Comparison of ENCODE assay signal across 8 cellular contexts in genomic region chr4:127881565-127881869, GRCh38. TPM values are rescaled to one million over a fixed set of nuclear protein-coding genes. Genes with fewer than 3 reads are reported as not detected.
DNase-seq lines count a peak whose midpoint lies in the region; ATAC-seq and TF ChIP-seq lines count a peak whose summit lies in the region.

No MANE protein-coding gene starts in this region.

- no peaks in the 10 kb centered on the region for H3K9me3 ChIP-seq in Caco-2
- H3K9me3 ChIP-seq in IMR-90 (ENCODE audit: control insufficient read depth, insufficient read depth, low read length) = no peaks in the 10 kb centered on the region
- no peaks in the 10 kb centered on the region for H3K9me3 ChIP-seq in neutrophil

- H3K9me1 ChIP-seq in IMR-90 (ENCODE audit: insufficient read depth, low read length) = no peaks in the 10 kb centered on the region

- H3K27ac Mint-ChIP-seq in Caco-2 (ENCODE audit: unreplicated experiment) = peak overlapping the region; percentile 99
- H3K27ac Mint-ChIP-seq in effector memory CD8-positive, alpha-beta T cell = peak overlapping the region; percentile 98

- H2BK15ac ChIP-seq in IMR-90 (ENCODE audit: low read depth, low read length) = no peak overlapping the region

- H3K4me2 ChIP-seq in IMR-90 (ENCODE audit: low read depth, low read length) = peak overlapping the region; percentile 99

- no peak overlapping the region for H3K14ac ChIP-seq in IMR-90 (replicated peaks; ENCODE audit: low read depth, low read length)

- H3K4ac ChIP-seq in IMR-90 (ENCODE audit: low read depth, low read length) = no peak overlapping the region

- H2BK20ac ChIP-seq in IMR-90 (ENCODE audit: low read depth, low read length) = no peak overlapping the region

- no peak overlapping the region for H3K56ac ChIP-seq in IMR-90 (ENCODE audit: extremely low read depth, insufficient read depth, low read length)

- H3K4me3 Mint-ChIP-seq in Caco-2 (ENCODE audit: unreplicated experiment) = peak overlapping the region; percentile 93
- peak overlapping the region; percentile 100 for H3K4me3 Mint-ChIP-seq in effector memory CD8-positive, alpha-beta T cell

- no peak overlapping the region for H3K9ac ChIP-seq in IMR-90 (ENCODE audit: low read depth, low read length)

- H3K4me3 ChIP-seq in Caco-2 (ENCODE audit: low read depth, low read length) (peak overlapping the region; percentile 97), IMR-90 (ENCODE audit: insufficient read depth, low read depth, low read length) (peak overlapping the region; percentile 77), neutrophil (ENCODE audit: low read depth in 1 of 2, low read length in 1 of 2) (peak overlapping the region; percentile 75 to 93)

- H3K9me3 Mint-ChIP-seq in Caco-2 (ENCODE audit: unreplicated experiment) = no peaks in the 10 kb centered on the region
- H3K9me3 Mint-ChIP-seq in effector memory CD8-positive, alpha-beta T cell = no peaks in the 10 kb centered on the region

- in situ Hi-C loops in IMR-90 (cut with MboI; ENCODE audit: low sequenced_read_pairs) = no loop called here

- no peak overlapping the region for H4K5ac ChIP-seq in IMR-90 (ENCODE audit: low read depth, low read length)

- H3K27me3 Mint-ChIP-seq in Caco-2 (ENCODE audit: insufficient read depth, unreplicated experiment) = no peaks in the 10 kb centered on the region
- H3K27me3 Mint-ChIP-seq in effector memory CD8-positive, alpha-beta T cell = no peaks in the 10 kb centered on the region

- TF ChIP-seq POLR2A in IMR-90 (IDR thresholded peaks at IDR 0.05; ENCODE audit: low read depth, low read length) = no peak

- no peaks in the 10 kb centered on the region for H3K27me3 ChIP-seq in Caco-2 (replicated peaks; ENCODE audit: control insufficient read depth, insufficient read depth, low read length)
- no peaks in the 10 kb centered on the region for H3K27me3 ChIP-seq in IMR-90 (ENCODE audit: control insufficient read depth, insufficient read depth, low read length)
- no peaks in the 10 kb centered on the region for H3K27me3 ChIP-seq in neutrophil

- H3K18ac ChIP-seq in IMR-90 (ENCODE audit: low read depth, low read length) = no peak overlapping the region

- POLR2A ChIA-PET in Caco-2 (lab: Charles Lee) (interaction anchor here (0.6 to 1.7 kb wide), 4 partner anchors 84 to 672 kb away, joined by 3 to 24 read pairs (median 10); partner anchors contain the start of genes ABHD18, HSPA4L, LARP1B and MFSD8), IMR-90 (lab: Charles Lee; ENCODE audit: unreplicated experiment) (interaction anchor here (0.5 kb wide), 1 partner anchor 991 kb away, joined by 3 read pairs; no protein-coding TSS in a partner anchor)

- peaks cover 10 to 26% of the 10 kb centered on the region in 2 experiments for H3K79me1 ChIP-seq in IMR-90 (ENCODE audit: low read depth in 1 of 2, low read length in 2 of 2)

- BruUV-seq in Caco-2 (replicated peaks; lab: Mats Ljungman, UMichigan) (no TSS peak), IMR-90 (replicated peaks; lab: Mats Ljungman, UMichigan) (no TSS peak)

- no peak overlapping the region for H4K91ac ChIP-seq in IMR-90 (ENCODE audit: insufficient read depth, low read depth, low read length)

- no peaks in the 10 kb centered on the region for H3K4me1 Mint-ChIP-seq in Caco-2 (ENCODE audit: low read depth, unreplicated experiment)
- peaks cover 11 to 18% of the 10 kb centered on the region in 2 donors for H3K4me1 Mint-ChIP-seq in effector memory CD8-positive, alpha-beta T cell (ENCODE audit: low read depth in 2 of 2)

- H2AFZ ChIP-seq in IMR-90 (replicated peaks; ENCODE audit: low read length, poor library complexity) = peak overlapping the region; percentile 94

- H3K27ac ChIP-seq in IMR-90 (ENCODE audit: insufficient read depth, low read length) (no peak overlapping the region; the same call in 1 of the 2 replicates), neutrophil (peak overlapping the region; percentile 81)

- TF ChIP-seq RAD21 in IMR-90 (IDR thresholded peaks at IDR 0.05; ENCODE audit: low read length) = peak; percentile 18; the same call in 1 of the 2 replicates

- H3K36me3 Mint-ChIP-seq in Caco-2 (ENCODE audit: insufficient read depth, unreplicated experiment) = peaks cover 40% of the 10 kb centered on the region
- peaks cover 16% of the 10 kb centered on the region for H3K36me3 Mint-ChIP-seq in effector memory CD8-positive, alpha-beta T cell (ENCODE audit: insufficient read depth)

- TF ChIP-seq CTCF in Caco-2 (IDR thresholded peaks at IDR 0.05; ENCODE audit: insufficient read depth in 1 of 2, low read depth in 1 of 2, low read length in 1 of 2, severe bottlenecking in 1 of 2, unreplicated experiment in 1 of 2) (peak in 1 of 2 experiments; percentile 7), IMR-90 (conservative IDR thresholded peaks at IDR 0.05; ENCODE audit: low read depth, low read length) (peak; percentile 11; the same call in 1 of the 2 replicates), neutrophil (IDR thresholded peaks at IDR 0.05) (no peak)

- CTCF ChIA-PET in Caco-2 (lab: Charles Lee) (interaction anchor here (0.8 to 1.3 kb wide), 4 partner anchors 84 to 105 kb away, joined by 3 to 5 read pairs (median 3); partner anchors contain the start of genes ABHD18 and HSPA4L), IMR-90 (lab: Yijun Ruan, JAX) (no interaction called here)

- no peak for DNase-seq in Caco-2
- no peak for DNase-seq in IMR-90
- DNase-seq in effector memory CD8-positive, alpha-beta T cell = no peak
- no peak for DNase-seq in inferior parietal cortex (ENCODE audit: extremely low spot score)
- DNase-seq in activated CD8-positive, alpha-beta memory T cell treated with anti-CD3 and anti-CD28 coated beads, Interleukin-2, amount 50 U/mL, for 48 hours = no peak
- DNase-seq in H4 (ENCODE audit: low spot score) = no peak

- ATAC-seq in GM21526 (IDR thresholded peaks at IDR 0.05; ENCODE audit: low FRiP score, unreplicated experiment) (peak; percentile 39), IMR-90 (ENCODE audit: low read depth) (no peak)
- ATAC-seq in effector memory CD8-positive, alpha-beta T cell (replicated peaks) = peak; percentile 4

- dilution Hi-C loops in IMR-90 (cut with HindIII; ENCODE audit: low sequenced_read_pairs, unreplicated experiment) = no loop called here

- no peak overlapping the region for H2AK5ac ChIP-seq in IMR-90 (ENCODE audit: low read depth, low read length)

- no peaks in the 10 kb centered on the region; the same call in 1 of the 2 replicates for H3K4me1 ChIP-seq in Caco-2
- H3K4me1 ChIP-seq in IMR-90 (ENCODE audit: control insufficient read depth, insufficient read depth, low read length) = no peaks in the 10 kb centered on the region
- H3K4me1 ChIP-seq in neutrophil (ENCODE audit: control insufficient read depth in 1 of 2, insufficient read depth in 1 of 2, low read depth in 1 of 2, low read length in 1 of 2) = peaks cover 11 to 14% of the 10 kb centered on the region in 2 experiments

- H3K23ac ChIP-seq in IMR-90 (ENCODE audit: low read depth, low read length) = no peak overlapping the region

- no peaks in the 10 kb centered on the region; the same call in 1 of the 2 replicates for H3K36me3 ChIP-seq in Caco-2 (ENCODE audit: control insufficient read depth, insufficient read depth, low read length)
- peaks cover 3% of the 10 kb centered on the region; the same call in 1 of the 2 replicates for H3K36me3 ChIP-seq in IMR-90 (ENCODE audit: control insufficient read depth, insufficient read depth, low read length)
- peaks cover 9% of the 10 kb centered on the region for H3K36me3 ChIP-seq in neutrophil

- no peak overlapping the region for H4K8ac ChIP-seq in IMR-90 (ENCODE audit: low read depth in 2 of 2, low read length in 2 of 2)

- H2AK9ac ChIP-seq in IMR-90 (replicated peaks; ENCODE audit: low read depth, low read length, poor library complexity) = peak overlapping the region; percentile 0

- H4K20me1 ChIP-seq in IMR-90 (ENCODE audit: insufficient read depth, low read length) = no peaks in the 10 kb centered on the region

- no peak overlapping the region for H2BK120ac ChIP-seq in IMR-90 (ENCODE audit: low read depth, low read length)

- intact Hi-C loops in Caco-2 (cut with micrococcal nuclease; ENCODE audit: unreplicated experiment) = loop anchor here (1.0 to 5.0 kb wide), 4 partner anchors 84 to 406 kb away; partner anchors contain the start of genes ABHD18, HSPA4L, LARP1B and MFSD8
- intact Hi-C loops in IMR-90 (cut with micrococcal nuclease) = loop anchor here (5.0 kb wide), 2 partner anchors 74 to 99 kb away; partner anchors contain the start of gene HSPA4L

- no peak overlapping the region for H2BK5ac ChIP-seq in IMR-90 (ENCODE audit: low read depth, low read length, poor library complexity, severe bottlenecking)

- no CpG with 5 or more reads among the region's 7 CpGs for WGBS in IMR-90 (ENCODE audit: extremely low coverage in 2 of 2, insufficient read length in 1 of 2), 2 experiments

TF ChIP-seq in IMR-90, 13 proteins besides CTCF, POLR2A, EP300 and RAD21 (continues in another document):
- TF ChIP-seq CEBPB (IDR thresholded peaks at IDR 0.05; ENCODE audit: low read depth, low read length) = no peak
- TF ChIP-seq ELK1 (IDR thresholded peaks at IDR 0.05; ENCODE audit: borderline replicate concordance, low read depth, low read length) = no peak
- TF ChIP-seq USF2 (IDR thresholded peaks at IDR 0.05; ENCODE audit: low read depth, low read length) = no peak
- no peak for TF ChIP-seq BHLHE40 (IDR thresholded peaks at IDR 0.05; ENCODE audit: low read depth, low read length)
- no peak for TF ChIP-seq MAFK (IDR thresholded peaks at IDR 0.05; ENCODE audit: low read depth, low read length)
- no peak for TF ChIP-seq RFX5 (IDR thresholded peaks at IDR 0.05; ENCODE audit: low read depth, low read length)
- no peak for TF ChIP-seq CHD1 (IDR thresholded peaks at IDR 0.05; ENCODE audit: low read depth, low read length)

RNA-seq across cellular contexts. Expression of gene PLK4, which starts 0.8 kb away (rescaled TPM):
- 28.2 and 31.1 TPM in 2 replicates for total RNA-seq in Caco-2 (2022)
- 15.1 and 16.1 TPM in 2 replicates for total RNA-seq in IMR-90 (2012; rRNA removed)
- polyA plus RNA-seq in IMR-90 (2012; rRNA removed) = 9.2 and 11.2 TPM in 2 replicates
- 1.7 and 1.8 TPM in 2 replicates for polyA plus RNA-seq in IMR-90 (2012; cell fraction: cytosol; rRNA removed)
- polyA plus RNA-seq in IMR-90 (2012; cell fraction: nucleus; rRNA removed; ENCODE audit: low replicate concordance) = 5.7 and 21.7 TPM in 2 replicates
- 16.6 and 17.6 TPM in 2 replicates for total RNA-seq in H4 (2014; rRNA removed; shearing (Covaris generic))
